Comparison of ENCODE assay signal across 20 cellular contexts in the genomic region with DNA sequence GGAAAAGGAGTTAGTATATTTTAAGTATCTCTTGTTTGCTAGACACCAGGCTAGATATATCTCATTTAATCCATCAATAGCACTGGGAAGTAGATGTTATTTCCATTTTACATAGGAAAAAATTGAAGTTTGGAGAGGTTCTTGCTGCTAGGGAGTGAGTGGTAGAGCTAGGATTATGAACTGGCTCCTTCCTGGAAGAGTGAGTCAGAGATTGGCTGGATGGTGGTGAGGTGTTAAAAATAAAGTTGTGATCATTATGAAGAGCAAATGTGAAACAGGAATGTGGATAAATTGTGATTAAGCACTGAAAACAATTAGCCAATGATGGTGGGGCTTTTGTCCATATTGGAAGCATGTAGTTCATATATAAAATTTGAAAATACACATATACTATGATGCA.
DNase-seq lines count a peak whose midpoint lies in the region; ATAC-seq and TF ChIP-seq lines count a peak whose summit lies in the region.
"Had no signal": no experiment of that assay in that cellular context is flagged by ENCODE, and none has a peak within 500 bp of the region (broad histone marks: within the 10 kb centered on the region; RNA-seq: fewer than 3 reads in every experiment).

No MANE protein-coding gene starts in this region.

- no peak for ATAC-seq in CD8-positive, alpha-beta T cell

- TF ChIP-seq CTCF in CD8-positive, alpha-beta T cell (IDR thresholded peaks at IDR 0.05): no peak

- no peaks in the 10 kb centered on the region for H3K36me3 Mint-ChIP-seq in CD8-positive, alpha-beta T cell
- H3K36me3 Mint-ChIP-seq: IgD-negative memory B cell had no signal

- no peak overlapping the region for H3K27ac Mint-ChIP-seq in CD8-positive, alpha-beta T cell
- H3K27ac Mint-ChIP-seq: B cell, IgD-negative memory B cell had no signal

- H3K4me3 ChIP-seq in CD8-positive, alpha-beta T cell (ENCODE audit: low read depth, low read length): no peak overlapping the region
- H3K4me3 ChIP-seq: SK-N-MC had no signal

- H3K9me3 ChIP-seq in CD8-positive, alpha-beta T cell (ENCODE audit: low read length): no peaks in the 10 kb centered on the region
- H3K9me3 ChIP-seq: Caco-2 had no signal

- no peaks in the 10 kb centered on the region for H3K4me1 Mint-ChIP-seq in CD8-positive, alpha-beta T cell (ENCODE audit: low read depth)
- H3K4me1 Mint-ChIP-seq: B cell, IgD-negative memory B cell had no signal

- H3K4me3 Mint-ChIP-seq in CD8-positive, alpha-beta T cell: no peak overlapping the region
- H3K4me3 Mint-ChIP-seq: B cell, IgD-negative memory B cell had no signal

- CTCF ChIA-PET in CD8-positive, alpha-beta T cell (lab: Charles Lee): no interaction called here

- no peaks in the 10 kb centered on the region for H3K27me3 Mint-ChIP-seq in CD8-positive, alpha-beta T cell (ENCODE audit: low read depth)
- H3K27me3 Mint-ChIP-seq: B cell, IgD-negative memory B cell had no signal

- H3K27ac ChIP-seq in CD8-positive, alpha-beta T cell (ENCODE audit: low read depth, low read length): no peak overlapping the region
- H3K27ac ChIP-seq: SK-N-MC had no signal

- intact Hi-C loops in CD8-positive, alpha-beta T cell (cut with DNase I, micrococcal nuclease): no loop called here

- H3K4me1 ChIP-seq in CD8-positive, alpha-beta T cell (ENCODE audit: insufficient read depth, low read length): no peaks in the 10 kb centered on the region
- H3K4me1 ChIP-seq: Caco-2 had no signal

- POLR2A ChIA-PET in CD8-positive, alpha-beta T cell (lab: Charles Lee): no interaction called here

- H3K27me3 ChIP-seq in CD8-positive, alpha-beta T cell (ENCODE audit: insufficient read depth, low read length): no peaks in the 10 kb centered on the region

- no peaks in the 10 kb centered on the region for H3K36me3 ChIP-seq in CD8-positive, alpha-beta T cell (ENCODE audit: insufficient read depth, low read length)

- H3K9me3 Mint-ChIP-seq in CD8-positive, alpha-beta T cell: peaks cover 19% of the 10 kb centered on the region

- peak; percentile 35 for DNase-seq in HCEC 1CT
- peak; percentile 29 for DNase-seq in amniotic epithelial cell (ENCODE audit: low read depth)
- peak; percentile 69 for DNase-seq in myocyte (ENCODE audit: low read depth)
- DNase-seq in activated CD4-positive, alpha-beta T cell treated with anti-CD3 and anti-CD28 coated beads, Interleukin-2, amount 50 U/mL, for 1 hour: no peak
- DNase-seq in CD8-positive, alpha-beta T cell: no peak
- no peak for DNase-seq in stimulated activated CD8-positive, alpha-beta memory T cell treated with anti-CD3 and anti-CD28 coated beads, Interleukin-4, amount 100 ng/mL, for 48 hours
- DNase-seq in NCI-H69 (lab: John Stamatoyannopoulos, UW): no peak
- DNase-seq: ACHN, Caco-2, Karpas-422, MM.1S, NCI-H1092 treated with DMSO at 0.1 percent for 48 hours, NCI-H2081, NCI-H446 treated with DMSO at 0.1 percent for 48 hours, NCI-H748 treated with DMSO at 0.1 percent for 48 hours, OCI-M1, SHP77 had no signal

Comparison
In these comparisons a context has a peak if more than half of its experiments do, and no peak if none do; other contexts are left out.
1. DNase-seq: peak in HCEC 1CT (single experiment), amniotic epithelial cell (single experiment) and myocyte (single experiment); none in activated CD4-positive, alpha-beta T cell treated with anti-CD3 and anti-CD28 coated beads, Interleukin-2, amount 50 U/mL, for 1 hour (single experiment), CD8-positive, alpha-beta T cell (0 of 7), stimulated activated CD8-positive, alpha-beta memory T cell treated with anti-CD3 and anti-CD28 coated beads, Interleukin-4, amount 100 ng/mL, for 48 hours (single experiment) and NCI-H69 (single experiment).